Comparison of ENCODE assay signal across 8 cellular contexts in genomic region chr17:12789075-12789975, GRCh38. TPM values are rescaled to one million over a fixed set of nuclear protein-coding genes. Genes with fewer than 3 reads are reported as not detected.
DNase-seq lines count a peak whose midpoint lies in the region; ATAC-seq and TF ChIP-seq lines count a peak whose summit lies in the region.

A gene with protein sequence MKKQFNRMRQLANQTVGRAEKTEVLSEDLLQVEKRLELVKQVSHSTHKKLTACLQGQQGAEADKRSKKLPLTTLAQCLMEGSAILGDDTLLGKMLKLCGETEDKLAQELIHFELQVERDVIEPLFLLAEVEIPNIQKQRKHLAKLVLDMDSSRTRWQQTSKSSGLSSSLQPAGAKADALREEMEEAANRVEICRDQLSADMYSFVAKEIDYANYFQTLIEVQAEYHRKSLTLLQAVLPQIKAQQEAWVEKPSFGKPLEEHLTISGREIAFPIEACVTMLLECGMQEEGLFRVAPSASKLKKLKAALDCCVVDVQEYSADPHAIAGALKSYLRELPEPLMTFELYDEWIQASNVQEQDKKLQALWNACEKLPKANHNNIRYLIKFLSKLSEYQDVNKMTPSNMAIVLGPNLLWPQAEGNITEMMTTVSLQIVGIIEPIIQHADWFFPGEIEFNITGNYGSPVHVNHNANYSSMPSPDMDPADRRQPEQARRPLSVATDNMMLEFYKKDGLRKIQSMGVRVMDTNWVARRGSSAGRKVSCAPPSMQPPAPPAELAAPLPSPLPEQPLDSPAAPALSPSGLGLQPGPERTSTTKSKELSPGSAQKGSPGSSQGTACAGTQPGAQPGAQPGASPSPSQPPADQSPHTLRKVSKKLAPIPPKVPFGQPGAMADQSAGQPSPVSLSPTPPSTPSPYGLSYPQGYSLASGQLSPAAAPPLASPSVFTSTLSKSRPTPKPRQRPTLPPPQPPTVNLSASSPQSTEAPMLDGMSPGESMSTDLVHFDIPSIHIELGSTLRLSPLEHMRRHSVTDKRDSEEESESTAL (plus strand): TSS chr17:12789498. CDS start chr17:12789839, 341 bp downstream.

- peaks cover 5% of the 10 kb centered on the region for H3K4me1 Mint-ChIP-seq in activated CD4-positive, alpha-beta T cell treated with anti-CD3 and anti-CD28 coated beads, Interleukin-2, amount 10 ng/mL, durations not matched to agents 7 days and 5 days
- peaks cover 6 to 12% (median 8%) of the 10 kb centered on the region in 4 donors for H3K4me1 Mint-ChIP-seq in naive thymus-derived CD8-positive, alpha-beta T cell

- no peak for TF ChIP-seq CTCF in fibroblast of the aortic adventitia (IDR thresholded peaks at IDR 0.05; ENCODE audit: insufficient read depth, low read length)

- H3K9me3 Mint-ChIP-seq in activated CD4-positive, alpha-beta T cell treated with anti-CD3 and anti-CD28 coated beads, Interleukin-2, amount 10 ng/mL, durations not matched to agents 7 days and 5 days: no peaks in the 10 kb centered on the region
- H3K9me3 Mint-ChIP-seq in naive thymus-derived CD8-positive, alpha-beta T cell: peaks cover 0 to 5% (median 0%) of the 10 kb centered on the region in 9 donors

- CTCF ChIA-PET in activated CD4-positive, alpha-beta T cell treated with anti-CD3 and anti-CD28 coated beads, Interleukin-2, amount 10 ng/mL, durations not matched to agents 7 days and 5 days (lab: Charles Lee): no interaction called here

- H3K27ac Mint-ChIP-seq in activated CD4-positive, alpha-beta T cell treated with anti-CD3 and anti-CD28 coated beads, Interleukin-2, amount 10 ng/mL, durations not matched to agents 7 days and 5 days: no peak within 1 kb of the TSS
- no peak within 1 kb of the TSS for H3K27ac Mint-ChIP-seq in naive thymus-derived CD8-positive, alpha-beta T cell

- H3K4me3 Mint-ChIP-seq in activated CD4-positive, alpha-beta T cell treated with anti-CD3 and anti-CD28 coated beads, Interleukin-2, amount 10 ng/mL, durations not matched to agents 7 days and 5 days: peak within 1 kb of the TSS; percentile 52
- peak within 1 kb of the TSS; percentile 50 to 81 (median 68) for H3K4me3 Mint-ChIP-seq in naive thymus-derived CD8-positive, alpha-beta T cell

- H3K9me3 ChIP-seq in HAP-1: no peaks in the 10 kb centered on the region

- peak within 1 kb of the TSS; percentile 52 for H3K4me3 ChIP-seq in HAP-1
- H3K4me3 ChIP-seq in fibroblast of the aortic adventitia (ENCODE audit: low read depth, low read length): peak within 1 kb of the TSS; percentile 65
- H3K4me3 ChIP-seq in urinary bladder (ENCODE audit: low read depth, low read length): peak within 1 kb of the TSS; percentile 94

- H3K36me3 ChIP-seq in HAP-1 (replicated peaks) (no peaks in the 10 kb centered on the region), urinary bladder (ENCODE audit: insufficient read depth) (no peaks in the 10 kb centered on the region)

- WGBS in urinary bladder: under 1% methylated on average over 82 of the region's 84 CpGs

- POLR2A ChIA-PET in activated CD4-positive, alpha-beta T cell treated with anti-CD3 and anti-CD28 coated beads, Interleukin-2, amount 10 ng/mL, durations not matched to agents 7 days and 5 days (lab: Charles Lee): no interaction called here
- POLR2A ChIA-PET in naive thymus-derived CD8-positive, alpha-beta T cell (lab: Charles Lee): no interaction called here

- in situ Hi-C loops in HAP-1 (cut with MboI; ENCODE audit: low sequenced_read_pairs): no loop called here

- H3K27me3 ChIP-seq in HAP-1 (ENCODE audit: low read depth): no peaks in the 10 kb centered on the region; the same call in 1 of the 2 replicates

- peak within 1 kb of the TSS; percentile 76 for H3K27ac ChIP-seq in urinary bladder (ENCODE audit: low read depth)

- ATAC-seq in naive thymus-derived CD8-positive, alpha-beta T cell: no peak

- H3K4me1 ChIP-seq in HAP-1 (no peaks in the 10 kb centered on the region), urinary bladder (ENCODE audit: insufficient read depth) (no peaks in the 10 kb centered on the region)

- DNase-seq in activated CD4-positive, alpha-beta T cell treated with anti-CD3 and anti-CD28 coated beads, Interleukin-2, amount 10 ng/mL, durations not matched to agents 7 days and 5 days: peak; percentile 5
- DNase-seq in activated CD4-positive, alpha-beta T cell treated with anti-CD3 and anti-CD28 coated beads, Interleukin-2, amount 50 U/mL, for 1 hour: no peak
- DNase-seq in HAP-1 (ENCODE audit: low spot score in 2 of 2) (peak; percentile 20 to 74), Kasumi-1 (lab: John Stamatoyannopoulos, UW) (peak; percentile 0 to 3), fibroblast of the aortic adventitia (ENCODE audit: low read depth) (peak; percentile 47)
- peak in 2 of 3 experiments; percentile 0 to 5 for DNase-seq in activated CD8-positive, alpha-beta memory T cell treated with anti-CD3 and anti-CD28 coated beads for 48 hours (ENCODE audit: low read depth in 2 of 3, low spot score in 2 of 3)
- DNase-seq in naive thymus-derived CD8-positive, alpha-beta T cell: no peak

- H3K27me3 Mint-ChIP-seq in activated CD4-positive, alpha-beta T cell treated with anti-CD3 and anti-CD28 coated beads, Interleukin-2, amount 10 ng/mL, durations not matched to agents 7 days and 5 days: peaks cover 19% of the 10 kb centered on the region
- H3K27me3 Mint-ChIP-seq in naive thymus-derived CD8-positive, alpha-beta T cell: peaks cover 23 to 53% (median 40%) of the 10 kb centered on the region in 5 donors

- H3K36me3 Mint-ChIP-seq in activated CD4-positive, alpha-beta T cell treated with anti-CD3 and anti-CD28 coated beads, Interleukin-2, amount 10 ng/mL, durations not matched to agents 7 days and 5 days (ENCODE audit: low read depth): no peaks in the 10 kb centered on the region
- H3K36me3 Mint-ChIP-seq in naive thymus-derived CD8-positive, alpha-beta T cell: peaks cover 0 to 8% (median 2%) of the 10 kb centered on the region in 3 donors

RNA-seq across cellular contexts. Expression of the gene that starts here (rescaled TPM):
- total RNA-seq in activated CD4-positive, alpha-beta T cell treated with anti-CD3 and anti-CD28 coated beads, Interleukin-2, amount 10 ng/mL, durations not matched to agents 7 days and 5 days: under 1 TPM in 1 of 2 experiments, not detected in 1; 0.37 TPM
- total RNA-seq in fibroblast of the aortic adventitia (ENCODE audit: low replicate concordance): 2.3 and 7.0 TPM in 2 replicates
- not detected for total RNA-seq in naive thymus-derived CD8-positive, alpha-beta T cell
- polyA plus RNA-seq in naive thymus-derived CD8-positive, alpha-beta T cell: under 1 TPM in 2 of 3 donors, not detected in 1; 0.14 to 0.15 TPM
- 5.8 TPM for total RNA-seq in urinary bladder
- polyA plus RNA-seq in urinary bladder: 5.2 TPM

Comparison
In these comparisons a context has a peak if more than half of its experiments do, and no peak if none do; other contexts are left out.
1. Peak in DNase-seq in activated CD4-positive, alpha-beta T cell treated with anti-CD3 and anti-CD28 coated beads, Interleukin-2, amount 10 ng/mL, durations not matched to agents 7 days and 5 days; RNA of the gene not detected or under 1 TPM.
2. DNase-seq: peak in HAP-1 (2 of 2), Kasumi-1 (2 of 2), activated CD8-positive, alpha-beta memory T cell treated with anti-CD3 and anti-CD28 coated beads for 48 hours (2 of 3) and fibroblast of the aortic adventitia (single experiment); none in activated CD4-positive, alpha-beta T cell treated with anti-CD3 and anti-CD28 coated beads, Interleukin-2, amount 50 U/mL, for 1 hour (single experiment) and naive thymus-derived CD8-positive, alpha-beta T cell (0 of 10).
3. Peak in every context shown above with its lines, with median percentiles within 50 percentile points of each other: H3K4me3 ChIP-seq.